ENCODE assay signal across 1 cellular context in genomic region chr2:159518321-159519005, GRCh38.
TF ChIP-seq lines count a peak whose summit lies in the region.

No MANE protein-coding gene starts in this region.

TF ChIP-seq in A549, 52 proteins besides CTCF, POLR2A, EP300 and RAD21 (continued from another document):
- TF ChIP-seq PBX3 (IDR thresholded peaks at IDR 0.05) (no peak), FOSB (CRISPR knock-in tag; IDR thresholded peaks at IDR 0.05) (no peak), HMGXB4 (CRISPR knock-in tag; IDR thresholded peaks at IDR 0.05; ENCODE audit: borderline replicate concordance) (no peak), SREBF2 (IDR thresholded peaks at IDR 0.05) (no peak), HDAC2 (IDR thresholded peaks at IDR 0.05) (no peak), KDM1A (IDR thresholded peaks at IDR 0.05; ENCODE audit: low read depth) (no peak), MYC (IDR thresholded peaks at IDR 0.05; ENCODE audit: borderline replicate concordance, low read length) (no peak), BCL3 (IDR thresholded peaks at IDR 0.05) (no peak)
